ENCODE assay signal across 8 cellular contexts in the genomic region with DNA sequence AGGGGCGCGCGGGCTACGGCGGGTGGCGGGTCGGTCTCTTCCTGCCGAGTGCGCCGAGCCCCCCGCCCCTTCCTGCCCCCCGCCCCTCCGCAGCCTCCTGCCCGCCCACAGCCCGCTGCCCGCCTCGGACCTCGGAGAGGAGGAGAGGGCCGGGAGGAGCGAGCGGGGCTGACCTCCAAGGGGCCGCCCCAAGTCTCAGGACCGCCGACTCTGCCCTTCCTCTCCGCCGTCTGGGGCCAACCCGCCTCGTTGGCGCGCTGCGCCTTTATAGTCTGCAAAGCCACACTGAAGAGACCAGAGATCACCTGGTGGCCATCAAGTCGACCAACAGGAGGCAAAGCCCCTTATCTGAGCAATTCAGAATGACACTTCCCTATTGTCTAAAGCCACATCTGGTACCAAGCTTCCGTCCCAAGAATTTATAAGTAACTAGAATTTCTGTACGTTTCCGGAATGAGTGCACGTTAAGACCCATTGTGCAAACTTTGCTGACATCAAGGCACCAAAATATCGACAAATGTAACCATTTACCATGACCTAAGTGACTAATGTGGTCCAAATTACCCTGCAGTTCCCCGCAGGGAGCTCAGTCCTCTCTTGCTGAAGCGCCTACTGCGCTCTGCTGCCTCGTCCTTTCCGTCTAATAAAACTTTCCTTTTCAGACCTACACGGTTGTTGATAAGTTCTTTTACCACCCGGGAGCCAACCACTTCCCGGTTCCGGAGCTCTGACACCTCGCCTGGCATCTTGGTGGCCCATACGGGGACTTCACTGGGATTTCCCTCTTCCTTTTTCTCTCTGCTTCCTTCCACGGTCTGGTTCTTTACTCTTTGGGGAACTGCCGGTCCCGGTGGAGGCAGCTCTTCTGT. TPM values are rescaled to one million over a fixed set of nuclear protein-coding genes. Genes with fewer than 3 reads are reported as not detected.
DNase-seq lines count a peak whose midpoint lies in the region; ATAC-seq, FAIRE-seq and TF ChIP-seq lines count a peak whose summit lies in the region.

Gene CPXM1 (minus strand): TSS at position 38 of the 869 bp plus-strand sequence. CDS start 55 bp downstream, outside the sequence.

- H3K4me1 ChIP-seq in esophagus (ENCODE audit: control insufficient read depth in 2 of 2, insufficient read depth in 2 of 2, low read length in 1 of 2) = peaks cover 5 to 21% of the 10 kb centered on the region in 2 donors
- peaks cover 0 to 7% (median 0%) of the 10 kb centered on the region in 3 donors for H3K4me1 ChIP-seq in pancreas

- DNase-seq in NCI-H1417 (lab: John Stamatoyannopoulos, UW) (peak in 2 of 3 experiments; percentile 64), NCI-H1417 treated with DMSO at 0.1 percent for 48 hours (lab: John Stamatoyannopoulos, UW) (no peak), SIG-M5 treated with dmso at 0.1 percent for 504 hours (lab: John Stamatoyannopoulos, UW; ENCODE audit: unreplicated experiment) (peak; percentile 97), pancreas (peak in 1 of 6 donors; percentile 40), amygdala (lab: John Stamatoyannopoulos, UW) (no peak)
- DNase-seq in NK-92 treated with Interleukin-12 subunit alpha and Interleukin-12 subunit beta, amount 100 ng/mL, for 24 hours (lab: John Stamatoyannopoulos, UW) = no peak

- no peak for TF ChIP-seq CTCF in pancreas (IDR thresholded peaks at IDR 0.05)

- intact Hi-C loops in pancreas (cut with DNase I) = no loop called here

- H3K27me3 ChIP-seq in esophagus (ENCODE audit: control insufficient read depth in 1 of 2, insufficient read depth in 2 of 2, low read length in 2 of 2) (peaks cover 0 to 15% of the 10 kb centered on the region in 2 donors), pancreas (peaks cover 0 to 13% (median 5%) of the 10 kb centered on the region in 4 donors)

- peak; percentile 49 for ATAC-seq in HG02973 (IDR thresholded peaks at IDR 0.05; ENCODE audit: unreplicated experiment)
- peak in 3 of 4 donors; percentile 25 to 40 (median 37) for ATAC-seq in pancreas

- WGBS in esophagus, 2 donors = 6% methylated on average over 31 to 50 of the region's 51 CpGs
- 4 to 5% methylated on average over 33 to 51 of the region's 51 CpGs for whole genome bisulfite sequencing in pancreas, 2 donors

- H3K9me3 ChIP-seq in esophagus (ENCODE audit: control insufficient read depth in 2 of 2, insufficient read depth in 1 of 2, low read depth in 1 of 2, low read length in 1 of 2) (no peaks in the 10 kb centered on the region), pancreas (no peaks in the 10 kb centered on the region)

- H3K36me3 ChIP-seq in esophagus (ENCODE audit: control insufficient read depth in 2 of 2, insufficient read depth in 2 of 2, low read length in 1 of 2) (no peaks in the 10 kb centered on the region), pancreas (no peaks in the 10 kb centered on the region)

- H3K27ac ChIP-seq in esophagus (ENCODE audit: low read depth in 2 of 2, low read length in 1 of 2) = no peak within 1 kb of the TSS
- no peak within 1 kb of the TSS for H3K27ac ChIP-seq in pancreas

- no peak for FAIRE-seq in pancreas (lab: Jason Lieb, UNC)

- H3K4me3 ChIP-seq in esophagus (ENCODE audit: low read depth in 1 of 2, low read length in 2 of 2) (peak within 1 kb of the TSS; percentile 25 to 38), pancreas (peak within 1 kb of the TSS in 1 of 4 donors; percentile 33)

RNA-seq across cellular contexts. Expression of gene CPXM1, which starts in this region (rescaled TPM):
- polyA plus RNA-seq in esophagus = 1 to 10 TPM in 1 of 2 donors, under 1 TPM in 1; 0.28 to 2.5 TPM
- total RNA-seq in pancreas = 10 to 100 TPM in 1 of 6 donors, 1 to 10 TPM in 2, under 1 TPM in 3; 0.28 to 10.6 (median 2.2) TPM
- 1 to 10 TPM; 1.1 to 2.9 TPM for polyA plus RNA-seq in pancreas

Comparison
In these comparisons a context has a peak if more than half of its experiments do, and no peak if none do; other contexts are left out.
1. DNase-seq: peak in NCI-H1417 (2 of 3) and SIG-M5 treated with dmso at 0.1 percent for 504 hours (single experiment); none in NCI-H1417 treated with DMSO at 0.1 percent for 48 hours (single experiment), NK-92 treated with Interleukin-12 subunit alpha and Interleukin-12 subunit beta, amount 100 ng/mL, for 24 hours (single experiment) and amygdala (0 of 56).